In genomic region chr20:62040933-62041332, GRCh38 we compare ENCODE assay signal across 31 cellular contexts.
"Had no signal": no experiment of that assay in that cellular context is flagged by ENCODE, and none has a peak within 500 bp of the region (broad histone marks: within the 10 kb centered on the region; RNA-seq: fewer than 3 reads in every experiment).

No MANE protein-coding gene starts in this region.

- H3K4me3 ChIP-seq: ascending aorta, esophagus muscularis mucosa, heart left ventricle, lung, mucosa of descending colon, pancreas, prostate gland, sigmoid colon, tibial artery had no signal

- H3K9me3 ChIP-seq: ascending aorta, esophagus muscularis mucosa, mucosa of descending colon, pancreas, prostate gland, sigmoid colon, tibial artery had no signal

- H3K36me3 ChIP-seq: ascending aorta, brain microvascular endothelial cell, esophagus muscularis mucosa, heart left ventricle, pancreas, prostate gland, sigmoid colon, tibial artery had no signal

- H3K27ac ChIP-seq: ascending aorta, brain microvascular endothelial cell, esophagus muscularis mucosa, foreskin keratinocyte, heart left ventricle, pancreas, prostate gland, sigmoid colon, tibial artery had no signal

- H3K4me1 ChIP-seq: ascending aorta, foreskin keratinocyte, prostate gland, sigmoid colon, tibial artery had no signal

- H3K27me3 ChIP-seq: ascending aorta, brain microvascular endothelial cell, esophagus muscularis mucosa, foreskin keratinocyte, heart left ventricle, pancreas, sigmoid colon, tibial artery had no signal

- ATAC-seq: activated CD8-positive, alpha-beta memory T cell treated with anti-CD3 and anti-CD28 coated beads, Interleukin-2, amount 10 ng/mL, durations not matched to agents 7 days and 5 days; activated CD8-positive, alpha-beta T cell treated with anti-CD3 and anti-CD28 coated beads, Interleukin-2, amount 10 ng/mL, durations not matched to agents 7 days and 5 days; foreskin keratinocyte; heart left ventricle; left lobe of liver; mucosa of descending colon; pancreas; stimulated activated memory B cell treated with anti-CD40 and anti-IgM and Interleukin-4, amounts not matched to agents 10 μg/mL and 1 μg/mL and 100 μg/mL, for 72 hours; stimulated activated naive CD8-positive, alpha-beta T cell treated with anti-CD3 and anti-CD28 coated beads, Interleukin-15, amount 100 ng/mL, for 72 hours; T-helper 17 cell had no signal

- FAIRE-seq: pancreas, small intestine had no signal

- DNase-seq: activated CD8-positive, alpha-beta memory T cell treated with anti-CD3 and anti-CD28 coated beads, Interleukin-2, amount 10 ng/mL, durations not matched to agents 7 days and 5 days; activated CD8-positive, alpha-beta T cell treated with anti-CD3 and anti-CD28 coated beads, Interleukin-2, amount 10 ng/mL, durations not matched to agents 7 days and 5 days; activated effector memory CD4-positive, alpha-beta T cell treated with anti-CD3 and anti-CD28 coated beads, Interleukin-2, amount 50 U/mL, for 16 hours; activated naive CD4-positive, alpha-beta T cell treated with anti-CD3 and anti-CD28 coated beads for 36 hours; activated naive CD8-positive, alpha-beta T cell treated with anti-CD3 and anti-CD28 coated beads, Interleukin-2, amount 10 ng/mL, durations not matched to agents 7 days and 5 days; activated T-cell treated with anti-CD3 and anti-CD28 coated beads for 4 hours; brain microvascular endothelial cell; cortex of kidney; foreskin keratinocyte; hypothalamus; immature natural killer cell; mesendoderm; mucosa of descending colon; pancreas; retina; sigmoid colon; small intestine; stimulated activated CD4-positive, alpha-beta T cell treated with anti-CD3 and anti-CD28 coated beads, Interleukin-1b, Interleukin-23, amount 100 ng/mL, for 48 hours; stimulated activated CD4-positive, alpha-beta T cell treated with anti-CD3 and anti-CD28 coated beads, Interleukin-4, amount 100 ng/mL, for 4 hours; stimulated activated CD8-positive, alpha-beta memory T cell treated with anti-CD3 and anti-CD28 coated beads, Interleukin-4, amount 100 ng/mL, for 48 hours; stimulated activated naive CD8-positive, alpha-beta T cell treated with anti-CD3 and anti-CD28 coated beads, Interleukin-15, amount 100 ng/mL, for 72 hours; T-helper 17 cell; T1000; tibial artery had no signal
